ENCODE assay signal across 19 cellular contexts in genomic region chr12:27382126-27382795, GRCh38. TPM values are rescaled to one million over a fixed set of nuclear protein-coding genes. Genes with fewer than 3 reads are reported as not detected.
DNase-seq lines count a peak whose midpoint lies in the region; TF ChIP-seq lines count a peak whose summit lies in the region.
"Had no signal": no experiment of that assay in that cellular context is flagged by ENCODE, and none has a peak within 500 bp of the region (broad histone marks: within the 10 kb centered on the region; RNA-seq: fewer than 3 reads in every experiment).

No MANE protein-coding gene starts in this region.

- CTCF ChIA-PET in GM10248 (lab: Yijun Ruan, JAX): interaction anchor here (0.6 to 4.8 kb wide), 6 partner anchors 9 to 57 kb away, joined by 3 to 50 read pairs (median 3); no protein-coding TSS in a partner anchor
- CTCF ChIA-PET in CD4-positive, alpha-beta memory T cell (lab: Charles Lee; ENCODE audit: partially characterized antibody): interaction anchor here (0.9 to 4.0 kb wide), 3 partner anchors 10 to 34 kb away, joined by 3 to 19 read pairs (median 8); no protein-coding TSS in a partner anchor

- no peaks in the 10 kb centered on the region for H3K4me1 Mint-ChIP-seq in CD4-positive, alpha-beta memory T cell
- H3K4me1 Mint-ChIP-seq: activated naive CD8-positive, alpha-beta T cell treated with anti-CD3 and anti-CD28 coated beads for 36 hours; naive B cell had no signal

- intact Hi-C loops in uterus (cut with DNase I; ENCODE audit: low total_unique reads): no loop called here
- intact Hi-C loops in CD4-positive, alpha-beta memory T cell (cut with micrococcal nuclease): no loop called here

- H3K4me1 ChIP-seq in uterus: no peaks in the 10 kb centered on the region
- no peaks in the 10 kb centered on the region for H3K4me1 ChIP-seq in right atrium auricular region
- H3K4me1 ChIP-seq in CD4-positive, alpha-beta memory T cell (ENCODE audit: insufficient read depth, low read length): no peaks in the 10 kb centered on the region
- H3K4me1 ChIP-seq: lower lobe of right lung, thyroid gland had no signal

- no peak overlapping the region for H3K4me3 Mint-ChIP-seq in CD4-positive, alpha-beta memory T cell
- H3K4me3 Mint-ChIP-seq: activated CD4-positive, alpha-beta memory T cell treated with anti-CD3 and anti-CD28 coated beads for 36 hours; activated naive CD8-positive, alpha-beta T cell treated with anti-CD3 and anti-CD28 coated beads for 36 hours; activated T-cell treated with anti-CD3 and anti-CD28 coated beads, Interleukin-2, amount 50 U/mL, for 4 hours; naive B cell had no signal

- no peaks in the 10 kb centered on the region for H3K9me3 Mint-ChIP-seq in CD4-positive, alpha-beta memory T cell
- H3K9me3 Mint-ChIP-seq: activated CD4-positive, alpha-beta memory T cell treated with anti-CD3 and anti-CD28 coated beads for 36 hours; activated naive CD8-positive, alpha-beta T cell treated with anti-CD3 and anti-CD28 coated beads for 36 hours; activated T-cell treated with anti-CD3 and anti-CD28 coated beads, Interleukin-2, amount 50 U/mL, for 4 hours; naive B cell had no signal

- H3K4me3 ChIP-seq in choroid plexus epithelial cell (ENCODE audit: low read depth, low read length): no peak overlapping the region
- H3K4me3 ChIP-seq in uterus: no peak overlapping the region
- H3K4me3 ChIP-seq in right atrium auricular region: no peak overlapping the region
- H3K4me3 ChIP-seq in CD4-positive, alpha-beta memory T cell (ENCODE audit: low read length in 2 of 2): no peak overlapping the region
- H3K4me3 ChIP-seq: lower lobe of right lung, thyroid gland had no signal

- no peak for TF ChIP-seq POLR2A in uterus (IDR thresholded peaks at IDR 0.05)

- H3K27me3 ChIP-seq in uterus: no peaks in the 10 kb centered on the region
- no peaks in the 10 kb centered on the region for H3K27me3 ChIP-seq in right atrium auricular region
- no peaks in the 10 kb centered on the region for H3K27me3 ChIP-seq in CD4-positive, alpha-beta memory T cell (ENCODE audit: insufficient read depth, low read length)
- H3K27me3 ChIP-seq: thyroid gland had no signal

- TF ChIP-seq CTCF in choroid plexus epithelial cell (conservative IDR thresholded peaks at IDR 0.05; ENCODE audit: low read depth, low read length): no peak
- TF ChIP-seq CTCF in uterus (IDR thresholded peaks at IDR 0.05): no peak
- TF ChIP-seq CTCF in GM10248 (IDR thresholded peaks at IDR 0.05; ENCODE audit: control extremely low read depth, extremely low read depth, low read depth, missing control alignments): no peak
- TF ChIP-seq CTCF in right atrium auricular region (IDR thresholded peaks at IDR 0.05): no peak

- H3K36me3 Mint-ChIP-seq in CD4-positive, alpha-beta memory T cell: no peaks in the 10 kb centered on the region
- H3K36me3 Mint-ChIP-seq: activated CD4-positive, alpha-beta memory T cell treated with anti-CD3 and anti-CD28 coated beads for 36 hours; activated naive CD8-positive, alpha-beta T cell treated with anti-CD3 and anti-CD28 coated beads for 36 hours; naive B cell had no signal

- POLR2A ChIA-PET in GM10248 (lab: Yijun Ruan, JAX): no interaction called here
- POLR2A ChIA-PET in CD4-positive, alpha-beta memory T cell (lab: Charles Lee; ENCODE audit: partially characterized antibody): no interaction called here

- H3K9me3 ChIP-seq in uterus (no peaks in the 10 kb centered on the region), right atrium auricular region (no peaks in the 10 kb centered on the region)
- H3K9me3 ChIP-seq in CD4-positive, alpha-beta memory T cell (ENCODE audit: control insufficient read depth in 1 of 2, low read length in 2 of 2): no peaks in the 10 kb centered on the region
- H3K9me3 ChIP-seq: lower lobe of right lung, thyroid gland had no signal

- H3K27ac ChIP-seq in uterus: peak overlapping the region; percentile 18 to 42
- no peak overlapping the region for H3K27ac ChIP-seq in right atrium auricular region
- no peak overlapping the region for H3K27ac ChIP-seq in CD4-positive, alpha-beta memory T cell (ENCODE audit: low read depth, low read length)
- H3K27ac ChIP-seq: C4-2B, lower lobe of right lung, thyroid gland had no signal

- peak; percentile 91 for DNase-seq in GM04504 (ENCODE audit: low read depth)
- DNase-seq in choroid plexus epithelial cell (ENCODE audit: low read depth): peak; percentile 11
- peak; percentile 94 for DNase-seq in kidney glomerular epithelial cell (lab: John Stamatoyannopoulos, UW)
- no peak for DNase-seq in uterus
- no peak for DNase-seq in GM10248 (ENCODE audit: extremely low spot score)
- no peak for DNase-seq in right atrium auricular region (ENCODE audit: low spot score)
- DNase-seq in CD4-positive, alpha-beta memory T cell: no peak
- DNase-seq: activated CD4-positive, alpha-beta memory T cell treated with anti-CD3 and anti-CD28 coated beads for 36 hours; activated naive CD8-positive, alpha-beta T cell treated with anti-CD3 and anti-CD28 coated beads for 36 hours; activated T-cell treated with anti-CD3 and anti-CD28 coated beads, Interleukin-2, amount 50 U/mL, for 4 hours; effector CD8-positive, alpha-beta T cell; IMR-90; lower lobe of right lung; MV-4-11; naive B cell; NCI-H187 treated with DMSO at 0.1 percent for 48 hours; NCI-H446; thyroid gland had no signal

- no peaks in the 10 kb centered on the region for H3K27me3 Mint-ChIP-seq in CD4-positive, alpha-beta memory T cell
- H3K27me3 Mint-ChIP-seq: activated CD4-positive, alpha-beta memory T cell treated with anti-CD3 and anti-CD28 coated beads for 36 hours; activated naive CD8-positive, alpha-beta T cell treated with anti-CD3 and anti-CD28 coated beads for 36 hours; naive B cell had no signal

- H3K36me3 ChIP-seq in uterus (no peaks in the 10 kb centered on the region), right atrium auricular region (no peaks in the 10 kb centered on the region)
- H3K36me3 ChIP-seq in CD4-positive, alpha-beta memory T cell (ENCODE audit: insufficient read depth, low read length): no peaks in the 10 kb centered on the region
- H3K36me3 ChIP-seq: lower lobe of right lung, thyroid gland had no signal

- H3K27ac Mint-ChIP-seq in CD4-positive, alpha-beta memory T cell: no peak overlapping the region
- H3K27ac Mint-ChIP-seq: activated CD4-positive, alpha-beta memory T cell treated with anti-CD3 and anti-CD28 coated beads for 36 hours; activated naive CD8-positive, alpha-beta T cell treated with anti-CD3 and anti-CD28 coated beads for 36 hours; naive B cell had no signal

RNA-seq across cellular contexts. Expression of gene BMAL2, which starts 49.6 kb away (rescaled TPM):
- total RNA-seq in uterus: 1 to 10 TPM in 2 of 4 donors, under 1 TPM in 2; under 0.01 to 6.3 (median 1.5) TPM
- 1 to 10 TPM in 1 of 2 donors, under 1 TPM in 1; 0.56 to 1.6 TPM for total RNA-seq in right atrium auricular region
- total RNA-seq in CD4-positive, alpha-beta memory T cell: under 1 TPM; 0.17 to 0.32 TPM
- under 1 TPM in 1 of 2 donors, not detected in 1; 0.20 TPM for polyA plus RNA-seq in CD4-positive, alpha-beta memory T cell

Comparison
In these comparisons a context has a peak if more than half of its experiments do, and no peak if none do; other contexts are left out.
1. DNase-seq: peak in GM04504 (single experiment), choroid plexus epithelial cell (single experiment) and kidney glomerular epithelial cell (single experiment); none in uterus (0 of 2), GM10248 (single experiment), right atrium auricular region (single experiment) and CD4-positive, alpha-beta memory T cell (0 of 5).
2. H3K27ac ChIP-seq: peak in uterus (2 of 2); none in right atrium auricular region (0 of 2) and CD4-positive, alpha-beta memory T cell (single experiment).